ENCODE assay signal across 13 cellular contexts in genomic region chr9:22005083-22005699, GRCh38. TPM values are rescaled to one million over a fixed set of nuclear protein-coding genes. Genes with fewer than 3 reads are reported as not detected.
DNase-seq lines count a peak whose midpoint lies in the region; ATAC-seq, FAIRE-seq and TF ChIP-seq lines count a peak whose summit lies in the region.
"Had no signal": no experiment of that assay in that cellular context is flagged by ENCODE, and none has a peak within 500 bp of the region (broad histone marks: within the 10 kb centered on the region; RNA-seq: fewer than 3 reads in every experiment).

No MANE protein-coding gene starts in this region.

- ATAC-seq in sciatic nerve: no peak

- DNase-seq in AG04450 (ENCODE audit: low read depth, low spot score) (no peak), HFF-Myc (ENCODE audit: extremely low read depth, low read depth) (no peak), amniotic epithelial cell (ENCODE audit: low read depth) (peak; percentile 70), keratinocyte (ENCODE audit: low read depth, low spot score) (no peak), SIG-M5 treated with dmso at 0.1 percent for 504 hours (lab: John Stamatoyannopoulos, UW; ENCODE audit: unreplicated experiment) (no peak), sciatic nerve (ENCODE audit: low spot score) (no peak), HuH-7.5 (ENCODE audit: low spot score) (no peak), amniotic stem cell (lab: John Stamatoyannopoulos, UW) (no peak)
- DNase-seq: kidney glomerular epithelial cell; NCI-H526; stimulated activated CD4-positive, alpha-beta T cell treated with anti-CD3 and anti-CD28 coated beads, Interleukin-12 subunit alpha, Interleukin-12 subunit beta, amount 100 ng/mL, for 4 hours; testis had no signal

- dilution Hi-C loops in keratinocyte (cut with MboI; ENCODE audit: extremely low pct_ligation_motif_present, low sequenced_read_pairs): no loop called here

- TF ChIP-seq CTCF in AG04450 (IDR thresholded peaks at IDR 0.05; ENCODE audit: low read depth, low read length) (peak; percentile 25; the same call in 1 of the 2 replicates), HFF-Myc (IDR thresholded peaks at IDR 0.05; ENCODE audit: low read depth, low read length, missing control alignments) (no peak), keratinocyte (optimal IDR thresholded peaks at IDR 0.05 in 1 of 3, IDR thresholded peaks at IDR 0.05 in 1 of 3, conservative IDR thresholded peaks at IDR 0.05 in 1 of 3; ENCODE audit: extremely low read depth in 1 of 3, insufficient read depth in 2 of 3, low read length in 3 of 3) (peak; percentile 6 to 9 (median 8))

- H3K79me2 ChIP-seq in keratinocyte (ENCODE audit: control insufficient read depth, insufficient read depth, low read length): peaks cover 24% of the 10 kb centered on the region

- H3K9me3 ChIP-seq in AG04450 (ENCODE audit: control insufficient read depth, insufficient read depth, low read length) (no peaks in the 10 kb centered on the region), keratinocyte (ENCODE audit: control insufficient read depth, low read depth, low read length) (no peaks in the 10 kb centered on the region)
- H3K9me3 ChIP-seq: HAP-1, testis had no signal

- peak overlapping the region; percentile 33 for H3K27ac ChIP-seq in AG04450 (ENCODE audit: low read depth, low read length)
- H3K27ac ChIP-seq in keratinocyte (ENCODE audit: control insufficient read depth, insufficient read depth, low read length): peak overlapping the region; percentile 32
- H3K27ac ChIP-seq: testis had no signal

- H2AFZ ChIP-seq in keratinocyte (ENCODE audit: control insufficient read depth, low read length): peak overlapping the region; percentile 20

- H3K27me3 ChIP-seq in AG04450 (ENCODE audit: control insufficient read depth, insufficient read depth, low read length) (no peaks in the 10 kb centered on the region), keratinocyte (ENCODE audit: control insufficient read depth, extremely low read depth, insufficient read depth, low read length) (no peaks in the 10 kb centered on the region)
- H3K27me3 ChIP-seq: testis had no signal

- peak overlapping the region; percentile 68 for H3K4me2 ChIP-seq in keratinocyte (ENCODE audit: control insufficient read depth, extremely low read depth, insufficient read depth, low read depth, low read length)

- H3K4me3 ChIP-seq in AG04450 (ENCODE audit: low read depth, low read length): peak overlapping the region; percentile 52
- peak overlapping the region; percentile 36 for H3K4me3 ChIP-seq in HFF-Myc (replicated peaks; ENCODE audit: low read depth, low read length)
- H3K4me3 ChIP-seq in keratinocyte (ENCODE audit: control insufficient read depth in 2 of 3, extremely low read depth in 1 of 3, insufficient read depth in 2 of 3, low read depth in 1 of 3, low read length in 3 of 3): peak overlapping the region; percentile 9 to 65 (median 45)
- H3K4me3 ChIP-seq: HAP-1 had no signal

- peaks cover 13% of the 10 kb centered on the region for H3K4me1 ChIP-seq in keratinocyte (ENCODE audit: control insufficient read depth, extremely low read depth, insufficient read depth, low read length)
- H3K4me1 ChIP-seq: testis had no signal

- no peaks in the 10 kb centered on the region for H4K20me1 ChIP-seq in keratinocyte (ENCODE audit: control insufficient read depth, extremely low read depth, insufficient read depth, low read length)

- CTCF ChIA-PET in AG04450 (lab: Charles Lee): interaction anchor here (1.0 kb wide), 1 partner anchor 234 kb away, joined by 3 read pairs; no protein-coding TSS in a partner anchor

- intact Hi-C loops in sciatic nerve (cut with DNase I): no loop called here

- peaks cover 0 to 2% of the 10 kb centered on the region in 2 experiments for H3K36me3 ChIP-seq in keratinocyte (ENCODE audit: control insufficient read depth in 2 of 2, extremely low read depth in 1 of 2, insufficient read depth in 2 of 2, low read length in 2 of 2)
- H3K36me3 ChIP-seq: HAP-1 had no signal

- no peaks in the 10 kb centered on the region for H3K9me1 ChIP-seq in keratinocyte (ENCODE audit: control insufficient read depth, extremely low read depth, insufficient read depth, low read length)

- FAIRE-seq in keratinocyte (lab: Jason Lieb, UNC): peak; percentile 80

- POLR2A ChIA-PET in AG04450 (lab: Yijun Ruan, JAX): no interaction called here

- peak overlapping the region; percentile 49 for H3K9ac ChIP-seq in keratinocyte (ENCODE audit: control insufficient read depth, extremely low read depth, insufficient read depth, low read length)

RNA-seq across cellular contexts. Expression of gene CDKN2B, which starts 3.9 kb away (rescaled TPM):
- polyA plus RNA-seq in AG04450 (2011; rRNA removed): 10.2 and 10.7 TPM in 2 replicates
- 9.6 and 11.8 TPM in 2 replicates for polyA minus RNA-seq in AG04450 (2011; rRNA and poly(A)+ RNA removed)
- polyA plus RNA-seq in keratinocyte: 17.9 to 34.3 TPM (median 19.9 TPM) in 3 replicates
- polyA plus RNA-seq in keratinocyte (2011; ENCODE audit: low read depth): 48.0 TPM
- polyA plus RNA-seq in keratinocyte (2011; cell fraction: cytosol; rRNA removed): 19.5 and 25.4 TPM in 2 replicates
- 70.7 and 78.3 TPM in 2 replicates for polyA plus RNA-seq in keratinocyte (2011; cell fraction: nucleus; rRNA removed)
- polyA plus RNA-seq in keratinocyte (2012; ENCODE audit: low replicate concordance): 15.3 and 67.4 TPM in 2 replicates
- 5.9 to 22.6 TPM (median 17.3 TPM) in 3 replicates for polyA minus RNA-seq in keratinocyte
- polyA minus RNA-seq in keratinocyte (2011; cell fraction: cytosol; rRNA and poly(A)+ RNA removed): 22.6 TPM
- polyA minus RNA-seq in keratinocyte (2011; cell fraction: nucleus; rRNA and poly(A)+ RNA removed): 29.0 and 38.3 TPM in 2 replicates
- total RNA-seq in sciatic nerve: 4.0 TPM

RNA-seq across cellular contexts. Expression of gene CDKN2B-AS1, which starts 10.6 kb away (rescaled TPM):
- polyA plus RNA-seq in AG04450 (2011; rRNA removed) (2.1 and 2.8 TPM in 2 replicates), keratinocyte (0.61 to 1.4 TPM (median 1.1 TPM) in 3 replicates)
- polyA minus RNA-seq in AG04450 (2011; rRNA and poly(A)+ RNA removed): 3.5 and 5.0 TPM in 2 replicates
- 0.47 TPM for polyA plus RNA-seq in keratinocyte (2011; ENCODE audit: low read depth)
- polyA plus RNA-seq in keratinocyte (2011; cell fraction: cytosol; rRNA removed): 0.35 and 0.73 TPM in 2 replicates
- 1.9 and 2.1 TPM in 2 replicates for polyA plus RNA-seq in keratinocyte (2011; cell fraction: nucleus; rRNA removed)
- 0.33 and 0.52 TPM in 2 replicates for polyA plus RNA-seq in keratinocyte (2012; ENCODE audit: low replicate concordance)
- 1.4 to 2.5 TPM in 2 of 3 replicates, not detected in the other for polyA minus RNA-seq in keratinocyte
- polyA minus RNA-seq in keratinocyte (2011; cell fraction: cytosol; rRNA and poly(A)+ RNA removed): not detected
- polyA minus RNA-seq in keratinocyte (2011; cell fraction: nucleus; rRNA and poly(A)+ RNA removed): 2.3 and 5.0 TPM in 2 replicates
- total RNA-seq in sciatic nerve: 1.4 TPM

RNA-seq across cellular contexts. Expression of gene CDKN2A, which starts 11.0 kb away (rescaled TPM):
- 29.7 and 40.4 TPM in 2 replicates for polyA plus RNA-seq in AG04450 (2011; rRNA removed)
- 9.0 and 11.1 TPM in 2 replicates for polyA minus RNA-seq in AG04450 (2011; rRNA and poly(A)+ RNA removed)
- polyA plus RNA-seq in keratinocyte: 65.1 to 125 TPM (median 65.3 TPM) in 3 replicates
- 6.5 TPM for polyA plus RNA-seq in keratinocyte (2011; ENCODE audit: low read depth)
- polyA plus RNA-seq in keratinocyte (2011; cell fraction: cytosol; rRNA removed): 80.4 and 163 TPM in 2 replicates
- 46.8 and 77.8 TPM in 2 replicates for polyA plus RNA-seq in keratinocyte (2011; cell fraction: nucleus; rRNA removed)
- 48.9 and 98.0 TPM in 2 replicates for polyA plus RNA-seq in keratinocyte (2012; ENCODE audit: low replicate concordance)
- 7.4 to 19.5 TPM (median 14.6 TPM) in 3 replicates for polyA minus RNA-seq in keratinocyte
- 207 TPM for polyA minus RNA-seq in keratinocyte (2011; cell fraction: cytosol; rRNA and poly(A)+ RNA removed)
- 23.7 and 31.8 TPM in 2 replicates for polyA minus RNA-seq in keratinocyte (2011; cell fraction: nucleus; rRNA and poly(A)+ RNA removed)
- 1.5 TPM for total RNA-seq in sciatic nerve
